In genomic region chrX:154384284-154384892, GRCh38 we compare ENCODE assay signal across 13 cellular contexts. TPM values are rescaled to one million over a fixed set of nuclear protein-coding genes. Genes with fewer than 3 reads are reported as not detected.
A peak's percentile ranks its signal among the peaks of the same experiment; 100 is the strongest.
DNase-seq lines count a peak whose midpoint lies in the region; ATAC-seq and TF ChIP-seq lines count a peak whose summit lies in the region.
"Had no signal": no experiment of that assay in that cellular context is flagged by ENCODE, and none has a peak within 500 bp of the region (broad histone marks: within the 10 kb centered on the region; RNA-seq: fewer than 3 reads in every experiment).

No MANE protein-coding gene starts in this region.

- H3K4me1 Mint-ChIP-seq in CD4-positive, alpha-beta T cell (ENCODE audit: low read depth): peaks cover 5% of the 10 kb centered on the region
- H3K4me1 Mint-ChIP-seq in endodermal cell (peaks cover 7% of the 10 kb centered on the region), osteocyte (ENCODE audit: unreplicated experiment) (peaks cover 10% of the 10 kb centered on the region)

- H3K4me3 Mint-ChIP-seq in CD4-positive, alpha-beta T cell: no peak overlapping the region
- H3K4me3 Mint-ChIP-seq in endodermal cell (no peak overlapping the region), osteocyte (ENCODE audit: unreplicated experiment) (no peak overlapping the region)

- no peak overlapping the region for H3K9ac ChIP-seq in endodermal cell (ENCODE audit: extremely low read depth, low read length, poor library complexity, severe bottlenecking)

- CTCF ChIA-PET in CD4-positive, alpha-beta T cell (lab: Charles Lee): no interaction called here

- POLR2A ChIA-PET in CD4-positive, alpha-beta T cell (lab: Charles Lee): interaction anchor here (1.4 kb wide), 1 partner anchor 13 kb away, joined by 5 read pairs; no protein-coding TSS in a partner anchor

- H3K36me3 Mint-ChIP-seq in CD4-positive, alpha-beta T cell (ENCODE audit: low read depth): peaks cover 31% of the 10 kb centered on the region
- H3K36me3 Mint-ChIP-seq in endodermal cell (ENCODE audit: low read depth) (peaks cover 8% of the 10 kb centered on the region), osteocyte (ENCODE audit: unreplicated experiment) (no peaks in the 10 kb centered on the region)
- H3K36me3 Mint-ChIP-seq: naive B cell had no signal

- H3K36me3 ChIP-seq in endodermal cell (ENCODE audit: control insufficient read depth, insufficient read depth, low read length): no peaks in the 10 kb centered on the region

- H3K27me3 Mint-ChIP-seq in CD4-positive, alpha-beta T cell: no peaks in the 10 kb centered on the region
- H3K27me3 Mint-ChIP-seq in endodermal cell (ENCODE audit: insufficient read depth): no peaks in the 10 kb centered on the region
- no peaks in the 10 kb centered on the region for H3K27me3 Mint-ChIP-seq in osteocyte (ENCODE audit: unreplicated experiment)
- H3K27me3 Mint-ChIP-seq: naive B cell had no signal

- WGBS in endodermal cell (ENCODE audit: insufficient coverage in 1 of 2, insufficient read length in 1 of 2), 2 experiments: 94 to 100% methylated on average over 2 to 8 of the region's 8 CpGs

- intact Hi-C loops in CD4-positive, alpha-beta T cell (cut with DNase I, micrococcal nuclease): no loop called here

- no peaks in the 10 kb centered on the region for H3K9me3 Mint-ChIP-seq in CD4-positive, alpha-beta T cell
- H3K9me3 Mint-ChIP-seq in endodermal cell: peaks cover 40% of the 10 kb centered on the region
- H3K9me3 Mint-ChIP-seq in osteocyte (ENCODE audit: unreplicated experiment): no peaks in the 10 kb centered on the region

- H3K27ac Mint-ChIP-seq in CD4-positive, alpha-beta T cell: peak overlapping the region; percentile 30
- H3K27ac Mint-ChIP-seq in endodermal cell: no peak overlapping the region
- peak overlapping the region; percentile 47 for H3K27ac Mint-ChIP-seq in osteocyte (ENCODE audit: unreplicated experiment)

- no peaks in the 10 kb centered on the region for H3K27me3 ChIP-seq in CD4-positive, alpha-beta T cell (ENCODE audit: control insufficient read depth, insufficient read depth, low read length)
- no peaks in the 10 kb centered on the region for H3K27me3 ChIP-seq in endodermal cell (ENCODE audit: control insufficient read depth, insufficient read depth, low read length, poor library complexity, severe bottlenecking)
- H3K27me3 ChIP-seq: tibial artery had no signal

- DNase-seq in CD4-positive, alpha-beta T cell: no peak
- no peak for DNase-seq in endodermal cell
- DNase-seq in osteocyte (ENCODE audit: extremely low spot score, unreplicated experiment): no peak
- DNase-seq in cortex of kidney (lab: John Stamatoyannopoulos, UW): no peak
- DNase-seq: cerebellar nuclear complex; hippocampal formation; naive B cell; stimulated activated CD4-positive, alpha-beta T cell treated with anti-CD3 and anti-CD28 coated beads, Interleukin-4, amount 100 ng/mL, for 24 hours had no signal

- no peaks in the 10 kb centered on the region for H3K4me1 ChIP-seq in endodermal cell (ENCODE audit: control insufficient read depth, insufficient read depth, low read length)

- no peaks in the 10 kb centered on the region for H3K9me3 ChIP-seq in CD4-positive, alpha-beta T cell (ENCODE audit: control insufficient read depth, low read length)
- no peaks in the 10 kb centered on the region for H3K9me3 ChIP-seq in endodermal cell (ENCODE audit: control insufficient read depth, low read length)
- H3K9me3 ChIP-seq: tibial artery had no signal

- H3K4me3 ChIP-seq in endodermal cell (ENCODE audit: low read length): no peak overlapping the region
- H3K4me3 ChIP-seq: tibial artery had no signal

- no peak for ATAC-seq in CD4-positive, alpha-beta T cell (ENCODE audit: poor library complexity)
- ATAC-seq in GM19328 (IDR thresholded peaks at IDR 0.05; ENCODE audit: unreplicated experiment): no peak
- ATAC-seq in HG02623 (IDR thresholded peaks at IDR 0.05; ENCODE audit: unreplicated experiment): no peak
- no peak for ATAC-seq in GM19035 (IDR thresholded peaks at IDR 0.05; ENCODE audit: unreplicated experiment)

- TF ChIP-seq CTCF in CD4-positive, alpha-beta T cell (IDR thresholded peaks at IDR 0.05): no peak
- TF ChIP-seq CTCF in LNCAP (IDR thresholded peaks at IDR 0.05) (peak; percentile 10; the same call in 1 of the 2 replicates), endodermal cell (conservative IDR thresholded peaks at IDR 0.05) (peak; percentile 51), osteocyte (IDR thresholded peaks at IDR 0.05) (peak; percentile 35)

- no peak overlapping the region for H3K27ac ChIP-seq in CD4-positive, alpha-beta T cell (ENCODE audit: low read depth, low read length)
- no peak overlapping the region for H3K27ac ChIP-seq in endodermal cell (ENCODE audit: low read depth, low read length)

RNA-seq across cellular contexts. Expression of gene EMD, which starts 5.3 kb away (rescaled TPM):
- total RNA-seq in CD4-positive, alpha-beta T cell: 100 to 1,000 TPM; 164 to 178 TPM
- total RNA-seq in endodermal cell (10 to 100 TPM; 60.3 to 76.4 TPM), osteocyte (68.9 and 73.1 TPM in 2 replicates)
- polyA plus RNA-seq in endodermal cell (2013, experiment 1 of 2): 91.0 TPM
- polyA plus RNA-seq in endodermal cell (2013, experiment 2 of 2): 77.9 TPM

RNA-seq across cellular contexts. Expression of gene FLNA, which starts 10.0 kb away (rescaled TPM):
- total RNA-seq in CD4-positive, alpha-beta T cell: 1,000 to 10,000 TPM; 1,012 to 1,022 TPM
- total RNA-seq in endodermal cell: 1,000 to 10,000 TPM; 1,074 to 1,251 TPM
- 609 TPM for polyA plus RNA-seq in endodermal cell (2013, experiment 1 of 2)
- polyA plus RNA-seq in endodermal cell (2013, experiment 2 of 2): 609 TPM
- 2,024 and 2,203 TPM in 2 replicates for total RNA-seq in osteocyte

RNA-seq across cellular contexts. Expression of gene RPL10, which starts 13.8 kb away (rescaled TPM):
- total RNA-seq in CD4-positive, alpha-beta T cell: 1,000 to 10,000 TPM; 5,036 to 5,204 TPM
- 1,000 to 10,000 TPM; 2,142 to 2,551 TPM for total RNA-seq in endodermal cell
- 2,954 TPM for polyA plus RNA-seq in endodermal cell (2013, experiment 1 of 2)
- 2,652 TPM for polyA plus RNA-seq in endodermal cell (2013, experiment 2 of 2)
- 2,857 and 2,892 TPM in 2 replicates for total RNA-seq in osteocyte

RNA-seq across cellular contexts. Expression of gene DNASE1L1, which starts 24.7 kb away (rescaled TPM):
- 10 to 100 TPM; 16.0 to 18.4 TPM for total RNA-seq in CD4-positive, alpha-beta T cell
- 10 to 100 TPM; 13.8 to 17.0 TPM for total RNA-seq in endodermal cell
- 13.1 TPM for polyA plus RNA-seq in endodermal cell (2013, experiment 1 of 2)
- polyA plus RNA-seq in endodermal cell (2013, experiment 2 of 2): 10.9 TPM
- 27.9 and 28.1 TPM in 2 replicates for total RNA-seq in osteocyte

RNA-seq across cellular contexts. Expression of gene TAFAZZIN, which starts 27.0 kb away (rescaled TPM):
- 10 to 100 TPM; 72.8 to 78.5 TPM for total RNA-seq in CD4-positive, alpha-beta T cell
- total RNA-seq in endodermal cell (10 to 100 TPM; 32.9 to 62.9 TPM), osteocyte (46.2 and 47.3 TPM in 2 replicates)
- polyA plus RNA-seq in endodermal cell (2013, experiment 1 of 2): 40.6 TPM
- 39.8 TPM for polyA plus RNA-seq in endodermal cell (2013, experiment 2 of 2)
